In the genomic region with DNA sequence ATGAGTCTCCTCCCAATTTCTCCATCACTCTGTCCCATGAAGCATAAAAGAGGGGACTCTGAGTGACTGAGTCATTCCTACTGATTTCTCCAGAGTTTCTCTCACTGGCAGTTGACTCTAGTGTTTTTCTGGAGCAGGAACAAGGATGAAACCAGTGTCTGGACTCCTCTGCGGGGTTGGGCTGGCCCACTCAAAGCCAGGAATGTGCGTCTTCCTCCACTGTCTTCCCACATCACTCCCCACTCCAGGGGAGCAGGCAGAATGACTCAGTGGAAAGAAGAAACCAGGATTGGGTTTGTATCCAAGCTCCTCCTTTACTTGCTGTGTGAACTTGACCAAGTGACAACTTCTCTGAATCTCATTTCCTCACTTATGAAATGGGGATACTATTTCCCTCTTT, we compare ENCODE assay signal across 21 cellular contexts.
"Had no signal": no experiment of that assay in that cellular context is flagged by ENCODE, and none has a peak within 500 bp of the region (broad histone marks: within the 10 kb centered on the region; RNA-seq: fewer than 3 reads in every experiment).

No MANE protein-coding gene starts in this region.

- H3K4me1 ChIP-seq: gastroesophageal sphincter, tibial artery had no signal

- H3K36me3 ChIP-seq: gastroesophageal sphincter, tibial artery had no signal

- H3K27ac Mint-ChIP-seq: activated B cell treated with CpG ODN at 0.5 μM for 24 hours; activated CD8-positive, alpha-beta T cell treated with anti-CD3 and anti-CD28 coated beads for 36 hours; activated naive CD4-positive, alpha-beta T cell treated with anti-CD3 and anti-CD28 coated beads, Interleukin-2, amount 50 U/mL, for 24 hours; effector memory CD8-positive, alpha-beta T cell; naive thymus-derived CD8-positive, alpha-beta T cell; stimulated activated naive B cell treated with anti-CD40 and anti-IgM and Interleukin-4, amounts not matched to agents 10 μg/mL and 1 μg/mL and 100 μg/mL, for 72 hours had no signal

- H3K36me3 Mint-ChIP-seq: activated naive CD4-positive, alpha-beta T cell treated with anti-CD3 and anti-CD28 coated beads, Interleukin-2, amount 50 U/mL, for 24 hours; naive thymus-derived CD8-positive, alpha-beta T cell; stimulated activated naive B cell treated with anti-CD40 and anti-IgM and Interleukin-4, amounts not matched to agents 10 μg/mL and 1 μg/mL and 100 μg/mL, for 72 hours had no signal

- H3K4me1 Mint-ChIP-seq: activated B cell treated with CpG ODN at 0.5 μM for 24 hours; activated naive CD4-positive, alpha-beta T cell treated with anti-CD3 and anti-CD28 coated beads, Interleukin-2, amount 50 U/mL, for 24 hours; naive thymus-derived CD8-positive, alpha-beta T cell; stimulated activated naive B cell treated with anti-CD40 and anti-IgM and Interleukin-4, amounts not matched to agents 10 μg/mL and 1 μg/mL and 100 μg/mL, for 72 hours had no signal

- H3K4me3 Mint-ChIP-seq: activated B cell treated with CpG ODN at 0.5 μM for 24 hours; activated CD8-positive, alpha-beta T cell treated with anti-CD3 and anti-CD28 coated beads for 36 hours; activated naive CD4-positive, alpha-beta T cell treated with anti-CD3 and anti-CD28 coated beads, Interleukin-2, amount 50 U/mL, for 24 hours; activated T-cell treated with anti-CD3 and anti-CD28 coated beads, Interleukin-2, amount 50 U/mL, for 4 hours; effector memory CD8-positive, alpha-beta T cell; naive thymus-derived CD8-positive, alpha-beta T cell; stimulated activated naive B cell treated with anti-CD40 and anti-IgM and Interleukin-4, amounts not matched to agents 10 μg/mL and 1 μg/mL and 100 μg/mL, for 72 hours had no signal

- H3K27me3 ChIP-seq: gastroesophageal sphincter, tibial artery had no signal

- H3K27ac ChIP-seq: gastroesophageal sphincter, skin epidermis, tibial artery had no signal

- DNase-seq: activated B cell treated with CpG ODN at 0.5 μM for 24 hours; activated CD4-positive, alpha-beta T cell treated with anti-CD3 and anti-CD28 coated beads for 48 hours; activated CD8-positive, alpha-beta T cell treated with anti-CD3 and anti-CD28 coated beads for 36 hours; activated effector memory CD4-positive, alpha-beta T cell treated with anti-CD3 and anti-CD28 coated beads, Interleukin-2, amount 50 U/mL, for 16 hours; activated T-cell treated with anti-CD3 and anti-CD28 coated beads, Interleukin-2, amount 50 U/mL, for 4 hours; amniotic stem cell; effector memory CD8-positive, alpha-beta T cell; hypothalamus; left ventricle myocardium superior; mesenchymal stem cell; naive thymus-derived CD8-positive, alpha-beta T cell; posterior cingulate gyrus; stimulated activated CD4-positive, alpha-beta T cell treated with anti-CD3 and anti-CD28 coated beads, Interleukin-15, amount 100 ng/mL, for 24 hours; stimulated activated CD4-positive, alpha-beta T cell treated with anti-CD3 and anti-CD28 coated beads, Interleukin-4, amount 100 ng/mL, for 1 hour; stimulated activated naive B cell treated with anti-CD40 and anti-IgM and Interleukin-4, amounts not matched to agents 10 μg/mL and 1 μg/mL and 100 μg/mL, for 72 hours; tibial artery had no signal

- FAIRE-seq: TTC549, urothelium cell line had no signal

- H3K27me3 Mint-ChIP-seq: activated B cell treated with CpG ODN at 0.5 μM for 24 hours; activated CD8-positive, alpha-beta T cell treated with anti-CD3 and anti-CD28 coated beads for 36 hours; activated naive CD4-positive, alpha-beta T cell treated with anti-CD3 and anti-CD28 coated beads, Interleukin-2, amount 50 U/mL, for 24 hours; effector memory CD8-positive, alpha-beta T cell; stimulated activated naive B cell treated with anti-CD40 and anti-IgM and Interleukin-4, amounts not matched to agents 10 μg/mL and 1 μg/mL and 100 μg/mL, for 72 hours had no signal

- H3K4me3 ChIP-seq: gastroesophageal sphincter, skin epidermis, tibial artery had no signal

- ATAC-seq: activated CD8-positive, alpha-beta T cell treated with anti-CD3 and anti-CD28 coated beads for 36 hours; activated T-cell treated with anti-CD3 and anti-CD28 coated beads, Interleukin-2, amount 50 U/mL, for 4 hours; effector memory CD8-positive, alpha-beta T cell; gastroesophageal sphincter; left ventricle myocardium superior; naive thymus-derived CD8-positive, alpha-beta T cell; stimulated activated naive B cell treated with anti-CD40 and anti-IgM and Interleukin-4, amounts not matched to agents 10 μg/mL and 1 μg/mL and 100 μg/mL, for 72 hours had no signal
